ENCODE assay signal across 8 cellular contexts in genomic region chr10:87817873-87818504, GRCh38. TPM values are rescaled to one million over a fixed set of nuclear protein-coding genes. Genes with fewer than 3 reads are reported as not detected.
DNase-seq lines count a peak whose midpoint lies in the region; ATAC-seq and TF ChIP-seq lines count a peak whose summit lies in the region.

Gene ATAD1 (minus strand): TSS chr10:87818226. CDS start chr10:87814599, 3,627 bp downstream.

- DNase-seq in COLO829 (ENCODE audit: low spot score): peak; percentile 66
- peak; percentile 91 for DNase-seq in HT-29 (ENCODE audit: low spot score)
- DNase-seq in NOMO-1 treated with DMSO at 0.1 percent for 48 hours (lab: John Stamatoyannopoulos, UW; ENCODE audit: unreplicated experiment): peak; percentile 79
- DNase-seq in activated CD8-positive, alpha-beta memory T cell treated with anti-CD3 and anti-CD28 coated beads, Interleukin-2, amount 50 U/mL, for 24 hours (ENCODE audit: extremely low read depth): peak; percentile 71
- peak; percentile 84 for DNase-seq in endothelial cell (ENCODE audit: low spot score)
- DNase-seq in midbrain (lab: John Stamatoyannopoulos, UW): peak; percentile 83
- DNase-seq in stimulated activated CD8-positive, alpha-beta memory T cell treated with anti-CD3 and anti-CD28 coated beads, Interleukin-2, amount 100 ng/mL, for 48 hours (ENCODE audit: low read depth in 2 of 2): peak; percentile 75 to 84

- no peak for TF ChIP-seq CTCF in endothelial cell (IDR thresholded peaks at IDR 0.05; ENCODE audit: unreplicated experiment)

- peak within 1 kb of the TSS; percentile 98 for H3K4me3 Mint-ChIP-seq in endothelial cell (ENCODE audit: unreplicated experiment)

- H3K36me3 Mint-ChIP-seq in endothelial cell (ENCODE audit: low read depth, unreplicated experiment): no peaks in the 10 kb centered on the region

- peaks cover 22% of the 10 kb centered on the region for H3K4me1 Mint-ChIP-seq in endothelial cell (ENCODE audit: unreplicated experiment)

- ATAC-seq in GM19468 (IDR thresholded peaks at IDR 0.05; ENCODE audit: extremely low read depth, unreplicated experiment): peak; percentile 74

- peak within 1 kb of the TSS; percentile 98 for H3K27ac Mint-ChIP-seq in endothelial cell (ENCODE audit: unreplicated experiment)

- no peaks in the 10 kb centered on the region for H3K27me3 Mint-ChIP-seq in endothelial cell (ENCODE audit: unreplicated experiment)

- H3K9me3 Mint-ChIP-seq in endothelial cell (ENCODE audit: unreplicated experiment): no peaks in the 10 kb centered on the region

RNA-seq across cellular contexts. Expression of gene ATAD1, which starts in this region (rescaled TPM):
- 12.7 and 18.0 TPM in 2 replicates for total RNA-seq in HT-29 (2014; rRNA removed; shearing (Covaris generic))
- total RNA-seq in endothelial cell (ENCODE audit: unreplicated experiment): 38.0 TPM

Comparison
In these comparisons a context has a peak if more than half of its experiments do, and no peak if none do; other contexts are left out.
1. Peak in every context shown above with its lines: DNase-seq and ATAC-seq.